ENCODE assay signal across 12 cellular contexts in the genomic region with DNA sequence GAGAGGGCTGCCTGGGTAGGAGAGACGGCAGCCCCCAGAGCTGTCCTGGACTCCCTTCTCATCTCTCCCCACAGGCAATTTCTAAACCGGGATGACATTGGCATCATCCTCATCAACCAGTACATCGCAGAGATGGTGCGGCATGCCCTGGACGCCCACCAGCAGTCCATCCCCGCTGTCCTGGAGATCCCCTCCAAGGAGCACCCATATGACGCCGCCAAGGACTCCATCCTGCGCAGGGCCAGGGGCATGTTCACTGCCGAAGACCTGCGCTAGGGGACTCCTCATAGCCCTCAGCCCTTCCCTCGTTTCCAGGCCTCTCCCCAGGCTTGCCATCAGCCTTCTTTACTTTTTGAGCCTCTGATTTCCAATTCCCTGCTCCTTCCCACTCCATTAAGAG. TPM values are rescaled to one million over a fixed set of nuclear protein-coding genes. Genes with fewer than 3 reads are reported as not detected.
"Had no signal": no experiment of that assay in that cellular context is flagged by ENCODE, and none has a peak within 500 bp of the region (broad histone marks: within the 10 kb centered on the region; RNA-seq: fewer than 3 reads in every experiment).

No MANE protein-coding gene starts in this region.

- H3K27ac Mint-ChIP-seq: activated CD4-positive, alpha-beta T cell treated with anti-CD3 and anti-CD28 coated beads, Interleukin-2, amount 10 ng/mL, durations not matched to agents 24 days and 14 days; activated naive CD8-positive, alpha-beta T cell treated with anti-CD3 and anti-CD28 coated beads, Interleukin-2, amount 10 ng/mL, durations not matched to agents 7 days and 5 days had no signal

- ATAC-seq: foreskin keratinocyte, mucosa of descending colon had no signal

- DNase-seq: activated CD4-positive, alpha-beta T cell treated with anti-CD3 and anti-CD28 coated beads, Interleukin-2, amount 10 ng/mL, durations not matched to agents 24 days and 14 days; activated CD8-positive, alpha-beta memory T cell treated with anti-CD3 and anti-CD28 coated beads for 24 hours; activated effector memory CD4-positive, alpha-beta T cell treated with anti-CD3 and anti-CD28 coated beads, Interleukin-2, amount 50 U/mL, for 16 hours; activated naive CD8-positive, alpha-beta T cell treated with anti-CD3 and anti-CD28 coated beads, Interleukin-2, amount 10 ng/mL, durations not matched to agents 7 days and 5 days; anterior cingulate cortex; esophagus squamous epithelium; foreskin keratinocyte; mucosa of descending colon; retina; stimulated activated CD4-positive, alpha-beta T cell treated with anti-CD3 and anti-CD28 coated beads, Interleukin-4, amount 100 ng/mL, for 24 hours; stomach had no signal

- H3K9me3 Mint-ChIP-seq: activated CD4-positive, alpha-beta T cell treated with anti-CD3 and anti-CD28 coated beads, Interleukin-2, amount 10 ng/mL, durations not matched to agents 24 days and 14 days; activated naive CD8-positive, alpha-beta T cell treated with anti-CD3 and anti-CD28 coated beads, Interleukin-2, amount 10 ng/mL, durations not matched to agents 7 days and 5 days had no signal

- H3K4me3 Mint-ChIP-seq: activated CD4-positive, alpha-beta T cell treated with anti-CD3 and anti-CD28 coated beads, Interleukin-2, amount 10 ng/mL, durations not matched to agents 24 days and 14 days; activated naive CD8-positive, alpha-beta T cell treated with anti-CD3 and anti-CD28 coated beads, Interleukin-2, amount 10 ng/mL, durations not matched to agents 7 days and 5 days had no signal

RNA-seq across cellular contexts. Expression of a gene that starts 35.1 kb away (rescaled TPM):
- total RNA-seq: activated naive CD8-positive, alpha-beta T cell treated with anti-CD3 and anti-CD28 coated beads, Interleukin-2, amount 10 ng/mL, durations not matched to agents 7 days and 5 days had no signal

RNA-seq across cellular contexts. Expression of a gene that starts 45.2 kb away (rescaled TPM):
- total RNA-seq: foreskin keratinocyte, lung microvascular endothelial cell had no signal
